In the genomic region with DNA sequence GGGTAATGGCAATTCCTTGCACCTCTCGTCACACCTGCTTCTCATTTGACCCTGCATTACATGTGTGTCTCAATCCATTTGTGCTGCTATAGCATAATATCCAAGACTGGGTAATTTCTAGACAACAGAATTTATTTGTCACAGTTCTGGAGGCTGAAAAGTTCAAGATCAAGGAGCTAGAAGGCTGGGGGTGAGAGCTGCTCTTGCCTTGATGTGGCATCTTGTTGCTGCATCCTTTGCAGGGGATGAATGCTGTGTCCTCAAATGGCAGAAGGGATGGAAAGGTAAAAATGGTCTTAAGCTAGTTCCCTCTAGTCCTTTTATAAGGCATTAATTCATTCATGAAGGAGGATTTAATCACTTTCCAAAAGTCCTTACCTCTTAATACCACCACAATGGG, we compare ENCODE assay signal across 27 cellular contexts.
"Had no signal": no experiment of that assay in that cellular context is flagged by ENCODE, and none has a peak within 500 bp of the region (broad histone marks: within the 10 kb centered on the region; RNA-seq: fewer than 3 reads in every experiment).

No MANE protein-coding gene starts in this region.

- H3K36me3 ChIP-seq: colonic mucosa had no signal

- H3K36me3 Mint-ChIP-seq: activated naive CD8-positive, alpha-beta T cell; WTC11 had no signal

- DNase-seq: activated CD4-positive, alpha-beta memory T cell treated with anti-CD3 and anti-CD28 coated beads, Interleukin-2, amount 10 ng/mL, durations not matched to agents 7 days and 5 days; activated CD4-positive, alpha-beta T cell treated with anti-CD3 and anti-CD28 coated beads for 1 hour; activated CD4-positive, alpha-beta T cell treated with anti-CD3 and anti-CD28 coated beads for 4 hours; activated CD4-positive, alpha-beta T cell treated with anti-CD3 and anti-CD28 coated beads, Interleukin-2, amount 10 ng/mL, durations not matched to agents 7 days and 5 days; activated CD4-positive, alpha-beta T cell treated with anti-CD3 and anti-CD28 coated beads, Interleukin-2, amount 50 U/mL, for 4 hours; activated effector memory CD4-positive, alpha-beta T cell treated with Interleukin-2 at 50 U/mL for 16 hours; activated gamma-delta T cell treated with Interleukin-2 at 50 U/mL for 16 hours; activated naive CD4-positive, alpha-beta T cell treated with anti-CD3 and anti-CD28 coated beads, Interleukin-2, amount 50 U/mL, for 16 hours; activated naive CD4-positive, alpha-beta T cell treated with Interleukin-2 at 50 U/mL for 16 hours; activated T-cell treated with anti-CD3 and anti-CD28 coated beads, Interleukin-2, amount 50 U/mL, for 4 hours; amniotic stem cell; anterior cingulate cortex; body of pancreas; central memory CD4-positive, alpha-beta T cell; cerebellar nuclear complex; colonic mucosa; effector CD8-positive, alpha-beta T cell; foreskin fibroblast; head of caudate nucleus; T-helper 2 cell had no signal

- H3K27me3 ChIP-seq: body of pancreas, colonic mucosa had no signal

- H3K4me3 Mint-ChIP-seq: activated CD4-positive, alpha-beta memory T cell treated with anti-CD3 and anti-CD28 coated beads, Interleukin-2, amount 10 ng/mL, durations not matched to agents 7 days and 5 days; activated CD4-positive, alpha-beta T cell treated with anti-CD3 and anti-CD28 coated beads, Interleukin-2, amount 10 ng/mL, durations not matched to agents 7 days and 5 days; activated naive CD8-positive, alpha-beta T cell; activated T-cell treated with anti-CD3 and anti-CD28 coated beads, Interleukin-2, amount 50 U/mL, for 4 hours; activated T-helper 17 cell treated with anti-CD3 and anti-CD28 coated beads, Interleukin-2, amount 50 U/mL, for 72 hours; WTC11 had no signal

- ATAC-seq: activated T-cell treated with anti-CD3 and anti-CD28 coated beads, Interleukin-2, amount 50 U/mL, for 4 hours; activated T-helper 17 cell treated with anti-CD3 and anti-CD28 coated beads, Interleukin-2, amount 50 U/mL, for 72 hours; body of pancreas; esophagus mucosa; WTC11 had no signal

- H3K4me1 ChIP-seq: body of pancreas, colonic mucosa had no signal

- H3K4me3 ChIP-seq: body of pancreas, colonic mucosa had no signal

- H3K9me3 ChIP-seq: body of pancreas, colonic mucosa had no signal

- FAIRE-seq: endometrium, frontal cortex had no signal

- H3K27ac Mint-ChIP-seq: activated CD4-positive, alpha-beta memory T cell treated with anti-CD3 and anti-CD28 coated beads, Interleukin-2, amount 10 ng/mL, durations not matched to agents 7 days and 5 days; activated CD4-positive, alpha-beta T cell treated with anti-CD3 and anti-CD28 coated beads, Interleukin-2, amount 10 ng/mL, durations not matched to agents 7 days and 5 days; activated naive CD8-positive, alpha-beta T cell; activated T-helper 17 cell treated with anti-CD3 and anti-CD28 coated beads, Interleukin-2, amount 50 U/mL, for 72 hours; WTC11 had no signal

- H3K9me3 Mint-ChIP-seq: activated T-cell treated with anti-CD3 and anti-CD28 coated beads, Interleukin-2, amount 50 U/mL, for 4 hours had no signal

- H3K4me1 Mint-ChIP-seq: activated CD4-positive, alpha-beta memory T cell treated with anti-CD3 and anti-CD28 coated beads, Interleukin-2, amount 10 ng/mL, durations not matched to agents 7 days and 5 days; activated CD4-positive, alpha-beta T cell treated with anti-CD3 and anti-CD28 coated beads, Interleukin-2, amount 10 ng/mL, durations not matched to agents 7 days and 5 days had no signal

- H3K27ac ChIP-seq: body of pancreas, VCaP had no signal
